ENCODE assay signal across 12 cellular contexts in genomic region chr15:29938701-29939340, GRCh38.
DNase-seq lines count a peak whose midpoint lies in the region; ATAC-seq and TF ChIP-seq lines count a peak whose summit lies in the region.
"Had no signal": no experiment of that assay in that cellular context is flagged by ENCODE, and none has a peak within 500 bp of the region (broad histone marks: within the 10 kb centered on the region; RNA-seq: fewer than 3 reads in every experiment).

No MANE protein-coding gene starts in this region.

- H3K9me3 ChIP-seq in RWPE2 (ENCODE audit: severe bottlenecking) (peaks cover 3% of the 10 kb centered on the region), tibial artery (no peaks in the 10 kb centered on the region)
- H3K9me3 ChIP-seq: esophagus squamous epithelium, ovary, thoracic aorta had no signal

- H3K4me3 ChIP-seq in RWPE2 (ENCODE audit: severe bottlenecking): no peak overlapping the region
- H3K4me3 ChIP-seq in fibroblast of mammary gland (ENCODE audit: control insufficient read depth, low read depth, low read length): no peak overlapping the region
- no peak overlapping the region for H3K4me3 ChIP-seq in tibial artery
- H3K4me3 ChIP-seq: esophagus squamous epithelium, ovary, thoracic aorta had no signal

- H3K27me3 ChIP-seq in RWPE2 (ENCODE audit: insufficient read depth, poor library complexity, severe bottlenecking) (no peaks in the 10 kb centered on the region), tibial artery (peaks cover 0 to 2% of the 10 kb centered on the region in 2 donors)
- H3K27me3 ChIP-seq: esophagus squamous epithelium, ovary had no signal

- H3K27ac ChIP-seq in RWPE2 (ENCODE audit: poor library complexity, severe bottlenecking): peak overlapping the region; percentile 97
- no peak overlapping the region for H3K27ac ChIP-seq in tibial artery
- H3K27ac ChIP-seq: esophagus squamous epithelium, ovary, thoracic aorta had no signal

- intact Hi-C loops in tibial artery (cut with DNase I; ENCODE audit: low total_unique reads): no loop called here

- peak; percentile 74 for TF ChIP-seq CTCF in RWPE2 (IDR thresholded peaks at IDR 0.05; ENCODE audit: poor library complexity, severe bottlenecking)
- no peak for TF ChIP-seq CTCF in fibroblast of mammary gland (conservative IDR thresholded peaks at IDR 0.05; ENCODE audit: control insufficient read depth, insufficient read depth, low read depth, low read length)
- TF ChIP-seq CTCF in tibial artery (IDR thresholded peaks at IDR 0.05): peak; percentile 7 to 14
- no peak for TF ChIP-seq CTCF in GM10266 (IDR thresholded peaks at IDR 0.05; ENCODE audit: control insufficient read depth, insufficient read depth, low read depth, missing control alignments)

- DNase-seq in NCI-H2227 (lab: John Stamatoyannopoulos, UW; ENCODE audit: unreplicated experiment) (peak; percentile 13), NCI-H2227 treated with DMSO at 0.1 percent for 48 hours (lab: John Stamatoyannopoulos, UW) (no peak), RWPE2 (ENCODE audit: low spot score) (no peak), fibroblast of mammary gland (ENCODE audit: low read depth) (peak; percentile 14), tibial artery (no peak), KG1 (lab: John Stamatoyannopoulos, UW) (no peak), GM10266 (ENCODE audit: extremely low spot score) (no peak), DMS114 treated with DMSO at 0.1 percent for 48 hours (lab: John Stamatoyannopoulos, UW; ENCODE audit: unreplicated experiment) (no peak)
- DNase-seq: esophagus squamous epithelium, NCI-H345, ovary had no signal

- no peak for ATAC-seq in RWPE2 (ENCODE audit: low read depth)

- H3K4me1 ChIP-seq in RWPE2 (ENCODE audit: insufficient read depth, poor library complexity, severe bottlenecking) (peaks cover 54% of the 10 kb centered on the region), tibial artery (no peaks in the 10 kb centered on the region)

- no peaks in the 10 kb centered on the region for H3K36me3 ChIP-seq in RWPE2 (ENCODE audit: low read depth)
- no peaks in the 10 kb centered on the region for H3K36me3 ChIP-seq in tibial artery
- H3K36me3 ChIP-seq: esophagus squamous epithelium, ovary, thoracic aorta had no signal

Comparison
In these comparisons a context has a peak if more than half of its experiments do, and no peak if none do; other contexts are left out.
1. DNase-seq: peak in NCI-H2227 (single experiment) and fibroblast of mammary gland (single experiment); none in NCI-H2227 treated with DMSO at 0.1 percent for 48 hours (single experiment), RWPE2 (single experiment), tibial artery (0 of 2), KG1 (single experiment), GM10266 (single experiment) and DMS114 treated with DMSO at 0.1 percent for 48 hours (single experiment).
2. CTCF ChIP-seq: peak in RWPE2 (single experiment) and tibial artery (2 of 2); none in fibroblast of mammary gland (single experiment) and GM10266 (single experiment).